ENCODE assay signal across 10 cellular contexts in genomic region chr10:62017141-62017870, GRCh38.
DNase-seq lines count a peak whose midpoint lies in the region; ATAC-seq and TF ChIP-seq lines count a peak whose summit lies in the region.
"Had no signal": no experiment of that assay in that cellular context is flagged by ENCODE, and none has a peak within 500 bp of the region (broad histone marks: within the 10 kb centered on the region; RNA-seq: fewer than 3 reads in every experiment).

No MANE protein-coding gene starts in this region.

- H3K27ac ChIP-seq in left ventricle myocardium inferior (replicated peaks) (peak overlapping the region; percentile 41), WERI-Rb-1 (no peak overlapping the region)

- H3K36me3 ChIP-seq in left ventricle myocardium inferior (no peaks in the 10 kb centered on the region), WERI-Rb-1 (no peaks in the 10 kb centered on the region)

- no peaks in the 10 kb centered on the region for H3K27me3 ChIP-seq in left ventricle myocardium inferior (ENCODE audit: low read depth)
- no peaks in the 10 kb centered on the region for H3K27me3 ChIP-seq in WERI-Rb-1 (ENCODE audit: insufficient read depth, low read depth, severe bottlenecking)

- TF ChIP-seq CTCF in left ventricle myocardium inferior (IDR thresholded peaks at IDR 0.05; ENCODE audit: borderline replicate concordance): no peak
- no peak for TF ChIP-seq CTCF in WERI-Rb-1 (IDR thresholded peaks at IDR 0.05; ENCODE audit: low read depth, low read length)

- H3K4me3 ChIP-seq in left ventricle myocardium inferior (no peak overlapping the region), WERI-Rb-1 (ENCODE audit: low read depth, low read length) (no peak overlapping the region)

- intact Hi-C loops in left ventricle myocardium inferior (cut with micrococcal nuclease) (no loop called here), left cardiac atrium (cut with DNase I) (no loop called here)

- no peaks in the 10 kb centered on the region for H3K9me3 ChIP-seq in left ventricle myocardium inferior (replicated peaks)
- H3K9me3 ChIP-seq in WERI-Rb-1 (ENCODE audit: severe bottlenecking): no peaks in the 10 kb centered on the region

- ATAC-seq in left cardiac atrium (no peak), HG03159 (IDR thresholded peaks at IDR 0.05; ENCODE audit: unreplicated experiment) (peak; percentile 32)

- H3K4me1 ChIP-seq in left ventricle myocardium inferior: peaks cover 53% of the 10 kb centered on the region

- no peak for DNase-seq in left ventricle myocardium inferior
- no peak for DNase-seq in left cardiac atrium
- DNase-seq in fibroblast of gingiva (ENCODE audit: low read depth): peak; percentile 91
- DNase-seq in superior temporal gyrus (ENCODE audit: extremely low spot score): no peak
- DNase-seq in WERI-Rb-1: no peak
- no peak for DNase-seq in NCI-H345 treated with DMSO at 0.1 percent for 48 hours (lab: John Stamatoyannopoulos, UW; ENCODE audit: unreplicated experiment)
- no peak for DNase-seq in inferior parietal cortex (ENCODE audit: extremely low spot score)
- DNase-seq: DND-41, SHP77 had no signal
